12 cellular contexts compared by ENCODE assay signal in the genomic region with DNA sequence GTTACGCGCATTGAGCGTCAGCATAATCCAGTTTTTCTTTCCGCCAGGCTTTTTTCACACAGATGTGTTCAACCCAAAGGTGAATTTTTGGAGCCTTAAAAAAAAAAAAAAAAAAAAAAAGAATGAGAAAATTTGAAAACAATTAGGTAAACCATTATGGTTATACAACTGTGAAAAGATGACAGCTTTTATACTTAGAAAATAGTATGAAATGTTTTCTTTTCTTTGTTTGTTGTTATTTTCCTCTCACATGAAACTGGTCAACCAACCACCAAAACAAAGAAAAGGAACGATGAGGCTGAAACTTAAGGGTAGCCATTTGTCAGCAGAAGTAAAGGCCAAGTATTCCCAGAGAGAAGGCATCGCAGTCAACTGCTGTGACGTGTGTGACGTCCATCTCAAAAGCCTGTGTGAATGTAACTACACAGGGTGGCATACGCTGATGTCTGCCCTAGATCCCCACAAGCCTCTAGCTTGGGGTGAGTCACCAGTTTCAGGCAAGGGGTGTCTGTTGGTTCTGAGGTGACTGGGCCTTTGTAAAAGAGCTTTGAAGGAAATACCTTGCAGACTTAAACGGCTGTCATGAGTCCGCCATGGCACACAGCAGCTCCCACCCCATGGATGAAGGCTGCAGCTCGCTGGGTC.
DNase-seq lines count a peak whose midpoint lies in the region; ATAC-seq lines count a peak whose summit lies in the region.
"Had no signal": no experiment of that assay in that cellular context is flagged by ENCODE, and none has a peak within 500 bp of the region (broad histone marks: within the 10 kb centered on the region; RNA-seq: fewer than 3 reads in every experiment).

No MANE protein-coding gene starts in this region.

- H3K4me3 Mint-ChIP-seq in T-helper 2 cell treated with Interferon-gamma antibody and Interleukin-4, amounts not matched to agents 5 μg/mL and 100 μg/mL, for 36 hours = no peak overlapping the region
- H3K4me3 Mint-ChIP-seq in stimulated activated effector memory CD8-positive, alpha-beta T cell treated with anti-CD3 and anti-CD28 coated beads, Interleukin-12 subunit alpha, Interleukin-12 subunit beta, amount 100 ng/mL, for 72 hours = no peak overlapping the region

- H3K27me3 Mint-ChIP-seq in T-helper 2 cell treated with Interferon-gamma antibody and Interleukin-4, amounts not matched to agents 5 μg/mL and 100 μg/mL, for 36 hours (ENCODE audit: low read depth) = peaks cover 2% of the 10 kb centered on the region

- peak; percentile 99 for ATAC-seq in stimulated activated effector memory CD8-positive, alpha-beta T cell treated with anti-CD3 and anti-CD28 coated beads, Interleukin-12 subunit alpha, Interleukin-12 subunit beta, amount 100 ng/mL, for 72 hours

- H3K4me1 Mint-ChIP-seq in T-helper 2 cell treated with Interferon-gamma antibody and Interleukin-4, amounts not matched to agents 5 μg/mL and 100 μg/mL, for 36 hours (ENCODE audit: low read depth) = peaks cover 2% of the 10 kb centered on the region
- peaks cover 24% of the 10 kb centered on the region for H3K4me1 Mint-ChIP-seq in stimulated activated effector memory CD8-positive, alpha-beta T cell treated with anti-CD3 and anti-CD28 coated beads, Interleukin-12 subunit alpha, Interleukin-12 subunit beta, amount 100 ng/mL, for 72 hours

- no peaks in the 10 kb centered on the region for H3K9me3 Mint-ChIP-seq in T-helper 2 cell treated with Interferon-gamma antibody and Interleukin-4, amounts not matched to agents 5 μg/mL and 100 μg/mL, for 36 hours
- H3K9me3 Mint-ChIP-seq in stimulated activated effector memory CD8-positive, alpha-beta T cell treated with anti-CD3 and anti-CD28 coated beads, Interleukin-12 subunit alpha, Interleukin-12 subunit beta, amount 100 ng/mL, for 72 hours = no peaks in the 10 kb centered on the region

- DNase-seq in activated CD8-positive, alpha-beta memory T cell treated with anti-CD3 and anti-CD28 coated beads, Interleukin-2, amount 50 U/mL, for 48 hours = peak; percentile 55
- no peak for DNase-seq in activated CD8-positive, alpha-beta memory T cell treated with anti-CD3 and anti-CD28 coated beads for 24 hours
- DNase-seq in T-helper 2 cell treated with Interferon-gamma antibody and Interleukin-4, amounts not matched to agents 5 μg/mL and 100 μg/mL, for 36 hours (ENCODE audit: low spot score) = peak; percentile 28
- DNase-seq in glomerular visceral epithelial cell (ENCODE audit: extremely low spot score) (peak; percentile 84), mesenteric fat pad (ENCODE audit: low spot score) (no peak), NCI-H2081 (lab: John Stamatoyannopoulos, UW) (no peak), NK-92 (lab: John Stamatoyannopoulos, UW; ENCODE audit: unreplicated experiment) (no peak)
- DNase-seq in stimulated activated effector memory CD8-positive, alpha-beta T cell treated with anti-CD3 and anti-CD28 coated beads, Interleukin-12 subunit alpha, Interleukin-12 subunit beta, amount 100 ng/mL, for 72 hours (ENCODE audit: low spot score in 2 of 2) = no peak
- DNase-seq: activated effector memory CD4-positive, alpha-beta T cell treated with Interleukin-2 at 50 U/mL for 16 hours; kidney; nucleus accumbens; OCI-M1 had no signal

- no peak overlapping the region for H3K27ac Mint-ChIP-seq in T-helper 2 cell treated with Interferon-gamma antibody and Interleukin-4, amounts not matched to agents 5 μg/mL and 100 μg/mL, for 36 hours
- H3K27ac Mint-ChIP-seq in stimulated activated effector memory CD8-positive, alpha-beta T cell treated with anti-CD3 and anti-CD28 coated beads, Interleukin-12 subunit alpha, Interleukin-12 subunit beta, amount 100 ng/mL, for 72 hours = peak overlapping the region; percentile 26

- no peaks in the 10 kb centered on the region for H3K36me3 Mint-ChIP-seq in T-helper 2 cell treated with Interferon-gamma antibody and Interleukin-4, amounts not matched to agents 5 μg/mL and 100 μg/mL, for 36 hours (ENCODE audit: low read depth)
- no peaks in the 10 kb centered on the region for H3K36me3 Mint-ChIP-seq in stimulated activated effector memory CD8-positive, alpha-beta T cell treated with anti-CD3 and anti-CD28 coated beads, Interleukin-12 subunit alpha, Interleukin-12 subunit beta, amount 100 ng/mL, for 72 hours

Comparison
In these comparisons a context has a peak if more than half of its experiments do, and no peak if none do; other contexts are left out.
1. DNase-seq: peak in activated CD8-positive, alpha-beta memory T cell treated with anti-CD3 and anti-CD28 coated beads, Interleukin-2, amount 50 U/mL, for 48 hours (single experiment), T-helper 2 cell treated with Interferon-gamma antibody and Interleukin-4, amounts not matched to agents 5 μg/mL and 100 μg/mL, for 36 hours (single experiment) and glomerular visceral epithelial cell (single experiment); none in activated CD8-positive, alpha-beta memory T cell treated with anti-CD3 and anti-CD28 coated beads for 24 hours (single experiment), stimulated activated effector memory CD8-positive, alpha-beta T cell treated with anti-CD3 and anti-CD28 coated beads, Interleukin-12 subunit alpha, Interleukin-12 subunit beta, amount 100 ng/mL, for 72 hours (0 of 2), mesenteric fat pad (single experiment), NCI-H2081 (0 of 2) and NK-92 (single experiment).